1 cellular context compared by ENCODE assay signal in the genomic region with DNA sequence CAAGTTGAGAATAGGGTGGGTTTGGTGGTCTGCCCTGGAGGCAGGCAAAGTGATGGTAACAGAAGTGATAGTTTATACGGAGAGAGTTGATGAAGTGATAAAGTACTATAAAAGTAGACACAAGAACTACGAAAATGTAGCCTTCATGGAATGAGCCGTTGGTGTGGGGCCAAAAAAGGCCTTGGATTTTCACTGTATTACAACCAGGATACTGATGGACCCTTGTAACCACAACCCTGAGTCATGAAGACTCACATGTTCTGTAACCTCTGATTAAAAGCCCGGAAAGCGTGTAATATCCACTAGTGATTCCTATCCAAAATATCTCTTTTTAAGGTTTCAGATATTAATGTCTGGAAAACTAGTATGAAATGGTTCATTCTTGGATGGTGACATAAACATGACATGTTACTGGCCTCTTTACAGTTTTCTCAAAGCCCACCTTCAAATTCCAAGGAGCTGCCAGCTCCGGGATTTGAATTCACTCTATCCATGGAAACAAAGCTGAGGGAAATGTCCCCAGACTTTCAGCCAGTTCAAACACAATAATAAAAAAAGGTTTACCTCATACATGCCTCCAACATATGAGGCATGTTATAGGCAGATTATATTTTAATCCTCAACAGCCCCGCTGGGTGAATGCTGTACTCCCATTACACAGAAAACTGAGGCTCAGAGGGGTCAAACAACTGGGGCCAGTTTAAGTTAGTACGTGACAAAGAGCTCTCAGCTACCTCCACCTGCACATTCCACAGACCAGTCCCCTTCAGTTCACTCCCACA.
A peak's percentile ranks its signal among the peaks of the same experiment; 100 is the strongest.
TF ChIP-seq lines count a peak whose summit lies in the region.

No MANE protein-coding gene starts in this region.

TF ChIP-seq in HepG2, 621 proteins besides CTCF, POLR2A, EP300 and RAD21:
- TF ChIP-seq BRD4 (CRISPR knock-in tag; IDR thresholded peaks at IDR 0.05): no peak
- TF ChIP-seq, protein P1, sequence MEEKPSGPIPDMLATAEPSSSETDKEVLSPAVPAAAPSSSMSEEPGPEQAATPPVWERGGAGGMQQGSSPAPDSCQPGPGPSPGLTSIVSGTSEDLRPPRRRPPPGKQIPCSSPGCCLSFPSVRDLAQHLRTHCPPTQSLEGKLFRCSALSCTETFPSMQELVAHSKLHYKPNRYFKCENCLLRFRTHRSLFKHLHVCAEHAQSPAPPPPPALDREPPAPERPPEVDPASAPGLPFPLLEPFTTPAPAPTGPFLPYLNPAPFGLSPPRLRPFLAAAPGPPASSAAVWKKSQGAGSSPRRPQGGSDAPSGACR (CRISPR knock-in tag; IDR thresholded peaks at IDR 0.05): 0 out of 2 replicates have a peak, but pooled peaks have one; percentile 13
- TF ChIP-seq ZNF709 (CRISPR knock-in tag; IDR thresholded peaks at IDR 0.05): peak; percentile 3; the same call in 1 of the 2 replicates
- no peak for TF ChIP-seq ZNF350 (CRISPR knock-in tag; IDR thresholded peaks at IDR 0.05; ENCODE audit: borderline replicate concordance, low read depth)
- peak; percentile 82 for TF ChIP-seq ZNF121 (CRISPR knock-in tag; IDR thresholded peaks at IDR 0.05)
- TF ChIP-seq ZNF629 (CRISPR knock-in tag; conservative IDR thresholded peaks at IDR 0.05): peak; percentile 89
